ENCODE assay signal across 9 cellular contexts in genomic region chr1:92487078-92487605, GRCh38. TPM values are rescaled to one million over a fixed set of nuclear protein-coding genes. Genes with fewer than 3 reads are reported as not detected.
DNase-seq lines count a peak whose midpoint lies in the region; ATAC-seq and TF ChIP-seq lines count a peak whose summit lies in the region.
"Had no signal": no experiment of that assay in that cellular context is flagged by ENCODE, and none has a peak within 500 bp of the region (broad histone marks: within the 10 kb centered on the region; RNA-seq: fewer than 3 reads in every experiment).

No MANE protein-coding gene starts in this region.

- H3K27me3 ChIP-seq in DND-41 (ENCODE audit: insufficient read depth, low read length, poor library complexity) = no peaks in the 10 kb centered on the region

- peaks cover 2 to 20% (median 8%) of the 10 kb centered on the region in 3 donors for H3K4me1 Mint-ChIP-seq in IgD-negative memory B cell
- H3K4me1 Mint-ChIP-seq in dendritic cell treated with granulocyte-macrophage colony-stimulating factor and Interleukin-4, amounts not matched to agents 40 ng/mL and 50 ng/mL, for 4 days (ENCODE audit: low read depth) = peaks cover 32% of the 10 kb centered on the region
- peaks cover 35% of the 10 kb centered on the region for H3K4me1 Mint-ChIP-seq in osteocyte (ENCODE audit: unreplicated experiment)
- peaks cover 23% of the 10 kb centered on the region for H3K4me1 Mint-ChIP-seq in HFFc6 (ENCODE audit: low read depth)

- H3K27ac Mint-ChIP-seq in IgD-negative memory B cell (no peak overlapping the region), osteocyte (ENCODE audit: unreplicated experiment) (no peak overlapping the region), HFFc6 (no peak overlapping the region)
- H3K27ac Mint-ChIP-seq in dendritic cell treated with granulocyte-macrophage colony-stimulating factor and Interleukin-4, amounts not matched to agents 40 ng/mL and 50 ng/mL, for 4 days = peak overlapping the region; percentile 82

- no peaks in the 10 kb centered on the region for H3K9me3 ChIP-seq in DND-41 (ENCODE audit: insufficient read depth, low read length, severe bottlenecking)

- H3K4me3 ChIP-seq in DND-41 (ENCODE audit: low read depth in 1 of 2, low read length in 2 of 2) = no peak overlapping the region

- peak overlapping the region; percentile 67 to 93 (median 75) for H3K4me3 Mint-ChIP-seq in IgD-negative memory B cell
- H3K4me3 Mint-ChIP-seq in dendritic cell treated with granulocyte-macrophage colony-stimulating factor and Interleukin-4, amounts not matched to agents 40 ng/mL and 50 ng/mL, for 4 days = peak overlapping the region; percentile 90
- H3K4me3 Mint-ChIP-seq in osteocyte (ENCODE audit: unreplicated experiment) = peak overlapping the region; percentile 22
- H3K4me3 Mint-ChIP-seq in HFFc6 = no peak overlapping the region

- no peak overlapping the region for H3K9ac ChIP-seq in DND-41 (ENCODE audit: low read depth, low read length)

- ATAC-seq in DND-41 (ENCODE audit: insufficient read depth, low read depth) = no peak
- no peak for ATAC-seq in HG03521 (IDR thresholded peaks at IDR 0.05; ENCODE audit: unreplicated experiment)

- H3K9me3 Mint-ChIP-seq in IgD-negative memory B cell (no peaks in the 10 kb centered on the region), osteocyte (ENCODE audit: unreplicated experiment) (no peaks in the 10 kb centered on the region), HFFc6 (no peaks in the 10 kb centered on the region)
- no peaks in the 10 kb centered on the region for H3K9me3 Mint-ChIP-seq in dendritic cell treated with granulocyte-macrophage colony-stimulating factor and Interleukin-4, amounts not matched to agents 40 ng/mL and 50 ng/mL, for 4 days

- peaks cover 24% of the 10 kb centered on the region for H3K36me3 ChIP-seq in DND-41 (ENCODE audit: insufficient read depth, low read length)

- peaks cover 6% of the 10 kb centered on the region; the same call in 1 of the 2 replicates for H4K20me1 ChIP-seq in DND-41 (ENCODE audit: insufficient read depth, low read length)

- TF ChIP-seq CTCF in DND-41 (IDR thresholded peaks at IDR 0.05; ENCODE audit: borderline replicate concordance, extremely low read depth, low read length, poor library complexity, severe bottlenecking) (no peak), osteocyte (IDR thresholded peaks at IDR 0.05) (no peak), HFFc6 (IDR thresholded peaks at IDR 0.05) (no peak)

- H3K27ac ChIP-seq in DND-41 (ENCODE audit: low read length) = peak overlapping the region; percentile 51; the same call in 1 of the 2 replicates

- H3K79me2 ChIP-seq in DND-41 (ENCODE audit: insufficient read depth, low read length) = peaks cover 29% of the 10 kb centered on the region

- DNase-seq in DND-41 (no peak), osteocyte (ENCODE audit: extremely low spot score, unreplicated experiment) (no peak), HFFc6 (no peak), NCI-H1417 (lab: John Stamatoyannopoulos, UW) (no peak)
- DNase-seq in activated CD8-positive, alpha-beta memory T cell treated with anti-CD3 and anti-CD28 coated beads for 24 hours = no peak

- H3K4me2 ChIP-seq in DND-41 (ENCODE audit: insufficient read depth, low read length) = no peak overlapping the region

- H3K36me3 Mint-ChIP-seq in IgD-negative memory B cell (no peaks in the 10 kb centered on the region), osteocyte (ENCODE audit: unreplicated experiment) (no peaks in the 10 kb centered on the region), HFFc6 (ENCODE audit: low read depth) (peaks cover 5% of the 10 kb centered on the region; the same call in 1 of the 2 replicates)
- peaks cover 22% of the 10 kb centered on the region for H3K36me3 Mint-ChIP-seq in dendritic cell treated with granulocyte-macrophage colony-stimulating factor and Interleukin-4, amounts not matched to agents 40 ng/mL and 50 ng/mL, for 4 days (ENCODE audit: low read depth)

- H3K4me1 ChIP-seq in DND-41 (ENCODE audit: insufficient read depth, low read length) = peaks cover 23% of the 10 kb centered on the region

- intact Hi-C loops in dendritic cell treated with granulocyte-macrophage colony-stimulating factor and Interleukin-4, amounts not matched to agents 40 ng/mL and 50 ng/mL, for 4 days (cut with micrococcal nuclease) = loop anchor here (10.0 kb wide), 1 partner anchor 172 kb away; no protein-coding TSS in a partner anchor

- H3K27me3 Mint-ChIP-seq in IgD-negative memory B cell (peaks cover 37% of the 10 kb centered on the region), osteocyte (ENCODE audit: unreplicated experiment) (peaks cover 71% of the 10 kb centered on the region), HFFc6 (ENCODE audit: insufficient read depth) (peaks cover 56% of the 10 kb centered on the region)
- H3K27me3 Mint-ChIP-seq in dendritic cell treated with granulocyte-macrophage colony-stimulating factor and Interleukin-4, amounts not matched to agents 40 ng/mL and 50 ng/mL, for 4 days = peaks cover 38% of the 10 kb centered on the region

- H2AFZ ChIP-seq in DND-41 (ENCODE audit: low read depth, low read length) = no peak overlapping the region

RNA-seq across cellular contexts. Expression of gene GFI1, which starts 0.4 kb away (rescaled TPM):
- polyA plus RNA-seq in IgD-negative memory B cell = 1.6 TPM
- 0.11 and 0.18 TPM in 2 replicates for total RNA-seq in osteocyte
- total RNA-seq in HFFc6 (2021; fragmentation: NEBNext Ultra II Directional; extraction: Animal tissue kit (Norgen Biotek cat#: 25700)) = under 1 TPM in 5 of 6 experiments, not detected in 1; 0.05 to 0.28 (median 0.07) TPM
- total RNA-seq: lung microvascular endothelial cell had no signal
